Comparison of ENCODE assay signal across 13 cellular contexts in genomic region chr18:55487997-55488396, GRCh38.
"Had no signal": no experiment of that assay in that cellular context is flagged by ENCODE, and none has a peak within 500 bp of the region (broad histone marks: within the 10 kb centered on the region; RNA-seq: fewer than 3 reads in every experiment).

No MANE protein-coding gene starts in this region.

- H3K4me3 Mint-ChIP-seq: activated naive CD8-positive, alpha-beta T cell; effector memory CD8-positive, alpha-beta T cell; natural killer cell had no signal

- H3K4me1 ChIP-seq: parathyroid adenoma, right lobe of liver had no signal

- DNase-seq: activated CD4-positive, alpha-beta T cell treated with anti-CD3 and anti-CD28 coated beads, Interleukin-2, amount 50 U/mL, for 4 hours; activated gamma-delta T cell; activated T-cell treated with anti-CD3 and anti-CD28 coated beads, Interleukin-2, amount 50 U/mL, for 72 hours; effector memory CD8-positive, alpha-beta T cell; natural killer cell; right lobe of liver; small intestine; stimulated activated CD4-positive, alpha-beta T cell treated with anti-CD3 and anti-CD28 coated beads, Interleukin-4, amount 100 ng/mL, for 1 hour; upper lobe of left lung had no signal

- ATAC-seq: activated T-cell treated with anti-CD3 and anti-CD28 coated beads, Interleukin-2, amount 50 U/mL, for 72 hours; effector memory CD8-positive, alpha-beta T cell; natural killer cell; right lobe of liver had no signal

- H3K27me3 Mint-ChIP-seq: effector memory CD8-positive, alpha-beta T cell had no signal

- H3K9ac ChIP-seq: parathyroid adenoma had no signal

- H3K79me2 ChIP-seq: parathyroid adenoma had no signal

- H3K36me3 Mint-ChIP-seq: activated naive CD8-positive, alpha-beta T cell; natural killer cell had no signal

- H3K36me3 ChIP-seq: right lobe of liver, thoracic aorta, upper lobe of left lung had no signal

- FAIRE-seq: small intestine had no signal

- H3K27ac Mint-ChIP-seq: activated naive CD8-positive, alpha-beta T cell; activated T-cell treated with anti-CD3 and anti-CD28 coated beads, Interleukin-2, amount 50 U/mL, for 72 hours; effector memory CD8-positive, alpha-beta T cell; natural killer cell had no signal

- H3K9me3 ChIP-seq: right lobe of liver, thoracic aorta, upper lobe of left lung had no signal

- H3K27ac ChIP-seq: parathyroid adenoma, right lobe of liver, thoracic aorta, VCaP had no signal

- H2AFZ ChIP-seq: parathyroid adenoma had no signal

- H3K27me3 ChIP-seq: right lobe of liver, upper lobe of left lung had no signal

- H3K4me3 ChIP-seq: right lobe of liver, thoracic aorta, upper lobe of left lung had no signal

- H3K9me3 Mint-ChIP-seq: activated T-cell treated with anti-CD3 and anti-CD28 coated beads, Interleukin-2, amount 50 U/mL, for 72 hours; natural killer cell had no signal
